In genomic region chr3:100041328-100041749, GRCh38 we compare ENCODE assay signal across 8 cellular contexts.
DNase-seq lines count a peak whose midpoint lies in the region; TF ChIP-seq lines count a peak whose summit lies in the region.

No MANE protein-coding gene starts in this region.

- no peak overlapping the region for H3K4me3 ChIP-seq in sigmoid colon

- WGBS in sigmoid colon, 2 donors: 17 to 55% methylated on average over 1 of the region's 1 CpG

- H3K9me3 ChIP-seq in sigmoid colon: no peaks in the 10 kb centered on the region

- intact Hi-C loops in sigmoid colon (cut with DNase I): loop anchor here (5.0 kb wide), 3 partner anchors 79 to 179 kb away; no protein-coding TSS in a partner anchor

- peak; percentile 92 for DNase-seq in EL
- peak; percentile 86 for DNase-seq in glomerular visceral epithelial cell (ENCODE audit: extremely low spot score)
- DNase-seq in sigmoid colon: no peak
- no peak for DNase-seq in SKM-1 treated with dmso at 0.1 percent for 144 hours (lab: John Stamatoyannopoulos, UW; ENCODE audit: unreplicated experiment)
- no peak for DNase-seq in stimulated activated CD8-positive, alpha-beta memory T cell treated with anti-CD3 and anti-CD28 coated beads, Interleukin-4, amount 100 ng/mL, for 48 hours
- no peak for DNase-seq in NCI-H524 treated with DMSO at 0.1 percent for 48 hours (lab: John Stamatoyannopoulos, UW)
- no peak for DNase-seq in superior temporal gyrus (ENCODE audit: extremely low spot score)

- H3K36me3 ChIP-seq in sigmoid colon: no peaks in the 10 kb centered on the region

- no peak for TF ChIP-seq CTCF in VCaP (conservative IDR thresholded peaks at IDR 0.05)
- TF ChIP-seq CTCF in sigmoid colon (IDR thresholded peaks at IDR 0.05): no peak

- peak overlapping the region; percentile 94 for H3K27ac ChIP-seq in VCaP
- H3K27ac ChIP-seq in sigmoid colon: peak overlapping the region; percentile 78 to 92 (median 89)

- H3K4me1 ChIP-seq in sigmoid colon: peaks cover 0 to 55% (median 40%) of the 10 kb centered on the region in 4 donors

- TF ChIP-seq EP300 in sigmoid colon (IDR thresholded peaks at IDR 0.05): peak; percentile 71 to 94 (median 82)

- no peak for TF ChIP-seq POLR2A in sigmoid colon (IDR thresholded peaks at IDR 0.05)

- H3K27me3 ChIP-seq in sigmoid colon: no peaks in the 10 kb centered on the region

Comparison
In these comparisons a context has a peak if more than half of its experiments do, and no peak if none do; other contexts are left out.
1. DNase-seq: peak in EL (single experiment) and glomerular visceral epithelial cell (single experiment); none in sigmoid colon (single experiment), SKM-1 treated with dmso at 0.1 percent for 144 hours (single experiment), stimulated activated CD8-positive, alpha-beta memory T cell treated with anti-CD3 and anti-CD28 coated beads, Interleukin-4, amount 100 ng/mL, for 48 hours (single experiment), NCI-H524 treated with DMSO at 0.1 percent for 48 hours (single experiment) and superior temporal gyrus (single experiment).